31 cellular contexts compared by ENCODE assay signal in the genomic region with DNA sequence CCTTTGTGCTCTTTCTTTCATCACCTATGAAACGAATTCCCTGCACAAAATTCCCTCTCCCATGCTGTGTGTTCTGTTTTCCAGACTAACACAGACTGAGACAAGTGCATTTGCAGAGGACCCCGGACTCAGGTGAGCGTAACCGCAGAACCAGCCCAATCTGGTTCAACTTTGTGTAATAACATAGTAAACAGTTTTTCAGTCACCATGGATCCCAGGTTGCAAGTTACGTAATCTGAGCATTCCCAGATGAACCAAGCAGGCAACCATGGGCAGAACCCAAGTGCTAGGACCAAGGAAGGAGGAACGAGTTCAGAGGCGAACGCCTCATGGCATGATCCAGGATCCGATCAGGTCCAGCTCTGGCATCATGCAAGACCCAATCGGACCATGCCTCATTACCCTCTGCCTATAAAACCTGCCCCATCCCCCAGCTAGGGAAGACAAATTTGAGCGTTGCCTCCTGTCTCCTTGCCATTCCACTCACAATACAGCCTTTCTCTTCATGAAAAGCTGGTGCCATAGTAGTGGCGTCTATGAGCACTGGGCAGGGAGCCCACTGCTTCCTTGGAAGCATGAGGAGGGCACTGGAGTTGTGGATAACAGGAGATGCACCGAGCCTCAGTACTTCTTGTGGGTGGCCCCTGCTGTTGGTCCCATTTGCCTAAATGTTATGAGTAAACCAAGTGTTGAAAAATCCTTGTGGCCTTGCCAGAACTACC.
A peak's percentile ranks its signal among the peaks of the same experiment; 100 is the strongest.
DNase-seq lines count a peak whose midpoint lies in the region; ATAC-seq and TF ChIP-seq lines count a peak whose summit lies in the region.
"Had no signal": no experiment of that assay in that cellular context is flagged by ENCODE, and none has a peak within 500 bp of the region (broad histone marks: within the 10 kb centered on the region; RNA-seq: fewer than 3 reads in every experiment).

No MANE protein-coding gene starts in this region.

- no peak overlapping the region for H3K27ac Mint-ChIP-seq in glutamatergic neuron (ENCODE audit: unreplicated experiment)
- H3K27ac Mint-ChIP-seq: activated CD4-positive, alpha-beta memory T cell treated with anti-CD3 and anti-CD28 coated beads, Interleukin-2, amount 10 ng/mL, durations not matched to agents 7 days and 5 days; activated T-helper 2 cell treated with anti-CD3 and anti-CD28 coated beads, Interferon-gamma antibody, Interleukin-2, Interleukin-4, amounts not matched to agents 10 μg/mL and 5 μg/mL and 100 μg/mL, durations not matched to agents 14 hours and 24 hours and 36 hours; CD4-positive, alpha-beta T cell; HFFc6 had no signal

- H3K9me3 ChIP-seq in Panc1 (ENCODE audit: control insufficient read depth, insufficient read depth, low read depth, low read length), result no peaks in the 10 kb centered on the region
- no peaks in the 10 kb centered on the region for H3K9me3 ChIP-seq in right lobe of liver
- no peaks in the 10 kb centered on the region for H3K9me3 ChIP-seq in thyroid gland
- H3K9me3 ChIP-seq: esophagus muscularis mucosa, MG63, ovary, stomach, tibial nerve had no signal

- H3K27me3 ChIP-seq in Panc1 (ENCODE audit: control insufficient read depth, insufficient read depth, low read length) (no peaks in the 10 kb centered on the region), right lobe of liver (no peaks in the 10 kb centered on the region), thyroid gland (no peaks in the 10 kb centered on the region)
- H3K27me3 ChIP-seq: esophagus muscularis mucosa, MG63, ovary, stomach, tibial nerve had no signal

- WGBS in right lobe of liver (ENCODE audit: insufficient coverage, low coverage, low lambda C conversion rate, missing lambda C conversion rate), result 48% methylated on average over 12 of the region's 13 CpGs
- WGBS in thyroid gland, 2 donors, result 93 to 94% methylated on average over 13 of the region's 13 CpGs

- H3K4me1 ChIP-seq in Panc1 (ENCODE audit: control insufficient read depth, insufficient read depth, low read length) (peaks cover 18% of the 10 kb centered on the region), right lobe of liver (peaks cover 0 to 5% (median 2%) of the 10 kb centered on the region in 4 donors), thyroid gland (peaks cover 19 to 37% of the 10 kb centered on the region in 2 donors)
- H3K4me1 ChIP-seq: esophagus muscularis mucosa, tibial nerve had no signal

- no peaks in the 10 kb centered on the region for H3K4me1 Mint-ChIP-seq in glutamatergic neuron (ENCODE audit: low read depth, unreplicated experiment)
- H3K4me1 Mint-ChIP-seq: neural crest cell had no signal

- H3K27ac ChIP-seq in Panc1 (ENCODE audit: low read length) (peak overlapping the region; percentile 63), right lobe of liver (peak overlapping the region in 2 of 3 donors; percentile 60 to 71), thyroid gland (peak overlapping the region; percentile 80 to 85 (median 81))
- H3K27ac ChIP-seq: esophagus muscularis mucosa, ovary, stomach, tibial nerve had no signal

- H3K9me3 Mint-ChIP-seq in glutamatergic neuron (ENCODE audit: unreplicated experiment), result peaks cover 3% of the 10 kb centered on the region
- H3K9me3 Mint-ChIP-seq: activated CD4-positive, alpha-beta memory T cell treated with anti-CD3 and anti-CD28 coated beads, Interleukin-2, amount 10 ng/mL, durations not matched to agents 7 days and 5 days; activated T-helper 2 cell treated with anti-CD3 and anti-CD28 coated beads, Interferon-gamma antibody, Interleukin-2, Interleukin-4, amounts not matched to agents 10 μg/mL and 5 μg/mL and 100 μg/mL, durations not matched to agents 14 hours and 24 hours and 36 hours; HFFc6; neural crest cell had no signal

- H3K27me3 Mint-ChIP-seq in glutamatergic neuron (ENCODE audit: unreplicated experiment), result no peaks in the 10 kb centered on the region
- H3K27me3 Mint-ChIP-seq: activated CD4-positive, alpha-beta memory T cell treated with anti-CD3 and anti-CD28 coated beads, Interleukin-2, amount 10 ng/mL, durations not matched to agents 7 days and 5 days; CD4-positive, alpha-beta T cell had no signal

- H3K36me3 ChIP-seq in Panc1 (ENCODE audit: control insufficient read depth, insufficient read depth, low read length), result no peaks in the 10 kb centered on the region
- no peaks in the 10 kb centered on the region for H3K36me3 ChIP-seq in right lobe of liver
- H3K36me3 ChIP-seq in thyroid gland, result no peaks in the 10 kb centered on the region
- H3K36me3 ChIP-seq: ovary, tibial nerve had no signal

- ATAC-seq in Panc1 (no peak), right lobe of liver (peak; percentile 63 to 71 (median 70))
- ATAC-seq: activated CD4-positive, CD25-positive, alpha-beta regulatory T cell treated with anti-CD3 and anti-CD28 coated beads, Interleukin-2, amount 50 U/mL, for 24 hours; K562; right cardiac atrium had no signal

- TF ChIP-seq POLR2A in right lobe of liver (IDR thresholded peaks at IDR 0.05), result no peak
- no peak for TF ChIP-seq POLR2A in thyroid gland (IDR thresholded peaks at IDR 0.05)

- H3K36me3 Mint-ChIP-seq in glutamatergic neuron (ENCODE audit: unreplicated experiment), result no peaks in the 10 kb centered on the region

- POLR2A ChIA-PET in Panc1 (lab: Charles Lee), result no interaction called here

- no peak for TF ChIP-seq CTCF in Panc1 (IDR thresholded peaks at IDR 0.05)
- no peak for TF ChIP-seq CTCF in right lobe of liver (IDR thresholded peaks at IDR 0.05)
- TF ChIP-seq CTCF in thyroid gland (IDR thresholded peaks at IDR 0.05), result no peak
- TF ChIP-seq CTCF in glutamatergic neuron (IDR thresholded peaks at IDR 0.05; ENCODE audit: partially characterized antibody, unreplicated experiment), result no peak

- H3K4me3 ChIP-seq in Panc1 (ENCODE audit: low read depth in 2 of 2, low read length in 2 of 2) (no peak overlapping the region), right lobe of liver (peak overlapping the region in 2 of 3 donors; percentile 7 to 35), thyroid gland (replicated peaks in 1 of 3) (no peak overlapping the region)
- H3K4me3 ChIP-seq: esophagus muscularis mucosa, K562, MG63, ovary, stomach, tibial nerve had no signal

- no peak overlapping the region for H3K4me3 Mint-ChIP-seq in glutamatergic neuron (ENCODE audit: unreplicated experiment)
- H3K4me3 Mint-ChIP-seq: activated CD4-positive, alpha-beta memory T cell treated with anti-CD3 and anti-CD28 coated beads, Interleukin-2, amount 10 ng/mL, durations not matched to agents 7 days and 5 days; brain; CD4-positive, alpha-beta T cell; HFFc6; neural crest cell had no signal

- in situ Hi-C loops in Panc1 (cut with HindIII; ENCODE audit: low pct_unique_long_range_greater_than_20kb, low sequenced_read_pairs), result no loop called here

- CTCF ChIA-PET in Panc1 (lab: Charles Lee), result interaction anchor here (2.3 kb wide), 1 partner anchor 211 kb away, joined by 10 read pairs; no protein-coding TSS in a partner anchor

- BruUV-seq in Panc1 (replicated peaks; lab: Mats Ljungman, UMichigan), result no TSS peak

- DNase-seq in H4 (ENCODE audit: low spot score) (peak; percentile 4), Panc1 (ENCODE audit: low read depth, low spot score) (no peak), right lobe of liver (peak in 1 of 3 donors; percentile 55), thyroid gland (peak in 1 of 2 donors; percentile 48), T-helper 2 cell (no peak), HK-2 (ENCODE audit: unreplicated experiment) (no peak), glutamatergic neuron (no peak)
- DNase-seq: activated CD4-positive, alpha-beta memory T cell treated with anti-CD3 and anti-CD28 coated beads, Interleukin-2, amount 10 ng/mL, durations not matched to agents 7 days and 5 days; activated CD8-positive, alpha-beta memory T cell treated with anti-CD3 and anti-CD28 coated beads, Interleukin-2, amount 50 U/mL, for 48 hours; activated naive CD4-positive, alpha-beta T cell treated with anti-CD3 and anti-CD28 coated beads, Interleukin-2, amount 50 U/mL, for 16 hours; amniotic stem cell; CD4-positive, alpha-beta T cell; cerebellar nuclear complex; HFFc6; mesendoderm; MG63; NCI-H2029; NCI-H446; NCI-H82; ovary; SHP77 treated with DMSO at 0.1 percent for 48 hours; stimulated activated CD4-positive, alpha-beta T cell treated with anti-CD3 and anti-CD28 coated beads, Interleukin-2, amount 100 ng/mL, for 48 hours; stomach had no signal

- intact Hi-C loops in Panc1 (cut with micrococcal nuclease; ENCODE audit: unreplicated experiment) (loop anchor here (5.0 kb wide), 2 partner anchors 104 to 284 kb away; no protein-coding TSS in a partner anchor), right lobe of liver (cut with DNase I) (loop anchor here (5.0 kb wide), 1 partner anchor 209 kb away; no protein-coding TSS in a partner anchor), thyroid gland (cut with DNase I) (loop anchor here (10.0 kb wide), 1 partner anchor 101 kb away; no protein-coding TSS in a partner anchor)

Comparison
In these comparisons a context has a peak if more than half of its experiments do, and no peak if none do; other contexts are left out.
1. H3K4me3 ChIP-seq: peak in right lobe of liver (2 of 3); none in Panc1 (0 of 2) and thyroid gland (0 of 3).
2. Peak in every context shown above with its lines, with median percentiles within 50 percentile points of each other: H3K27ac ChIP-seq.